ENCODE assay signal across 8 cellular contexts in the genomic region with DNA sequence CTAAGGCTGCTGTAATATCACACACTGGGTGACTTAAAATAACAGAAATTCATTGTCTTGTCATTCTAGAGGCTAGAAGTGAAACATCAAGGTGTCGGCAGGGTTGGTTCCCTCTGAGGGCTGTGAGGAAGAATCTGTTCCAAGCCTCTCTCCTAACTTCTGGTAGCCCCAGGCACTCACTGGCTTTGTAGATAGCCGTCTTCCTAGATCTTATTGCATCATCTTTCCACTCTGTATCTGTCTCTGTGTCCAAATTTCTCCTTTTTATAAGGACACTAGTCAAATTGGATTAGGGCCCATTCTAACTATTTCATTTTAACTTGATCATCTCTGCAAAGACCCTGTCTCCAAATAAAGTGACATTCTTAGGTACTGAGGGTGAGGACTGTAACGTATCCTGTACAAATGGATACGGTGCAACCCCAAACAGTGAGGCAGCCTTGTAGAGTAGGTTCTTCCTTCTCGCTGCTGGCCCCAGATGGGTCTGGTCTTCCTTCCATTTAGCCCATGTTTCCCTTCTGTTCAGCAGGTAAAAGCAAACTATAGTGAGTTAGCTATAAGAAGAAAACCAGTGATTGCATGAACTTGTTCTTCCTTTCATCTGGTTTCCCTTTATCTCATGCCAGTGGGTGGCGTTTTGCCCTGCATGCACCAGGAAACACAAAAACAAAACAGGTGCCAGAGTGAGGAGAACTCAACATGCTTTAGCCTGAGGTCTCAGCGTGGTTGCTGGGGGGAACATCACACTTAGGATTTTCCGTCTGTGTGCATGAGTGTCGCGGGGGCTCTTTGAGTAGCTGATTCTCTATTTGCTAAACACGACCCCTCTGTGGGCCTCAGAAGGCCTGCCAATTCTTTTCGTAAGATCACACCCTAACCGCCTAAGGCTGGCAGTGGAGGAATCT. TPM values are rescaled to one million over a fixed set of nuclear protein-coding genes. Genes with fewer than 3 reads are reported as not detected.
DNase-seq lines count a peak whose midpoint lies in the region; ATAC-seq and TF ChIP-seq lines count a peak whose summit lies in the region.

No MANE protein-coding gene starts in this region.

- H3K27ac ChIP-seq in stomach: peak overlapping the region in 4 of 5 donors; percentile 45 to 67 (median 48)

- H3K27me3 ChIP-seq in stomach: no peaks in the 10 kb centered on the region

- TF ChIP-seq POLR2A in stomach (IDR thresholded peaks at IDR 0.05): no peak

- DNase-seq in NCI-H2196 (lab: John Stamatoyannopoulos, UW; ENCODE audit: unreplicated experiment): peak; percentile 39
- DNase-seq in NCI-H2196 treated with DMSO at 0.1 percent for 48 hours (lab: John Stamatoyannopoulos, UW; ENCODE audit: unreplicated experiment): no peak
- DNase-seq in activated CD4-positive, alpha-beta T cell treated with anti-CD3 and anti-CD28 coated beads for 1 hour: peak; percentile 34
- peak; percentile 33 for DNase-seq in effector CD4-positive, alpha-beta T cell
- peak; percentile 80 for DNase-seq in stomach
- no peak for DNase-seq in foreskin melanocyte
- DNase-seq in retina: no peak

- no peak for TF ChIP-seq EP300 in stomach (IDR thresholded peaks at IDR 0.05)

- no peak overlapping the region for H3K4me3 ChIP-seq in stomach

- intact Hi-C loops in stomach (cut with DNase I; ENCODE audit: low total_unique reads): no loop called here

- ATAC-seq in GM19452 (IDR thresholded peaks at IDR 0.05; ENCODE audit: unreplicated experiment): no peak

- H3K9me3 ChIP-seq in stomach: no peaks in the 10 kb centered on the region

- peaks cover 21 to 36% (median 29%) of the 10 kb centered on the region in 4 donors for H3K4me1 ChIP-seq in stomach

- TF ChIP-seq CTCF in stomach (IDR thresholded peaks at IDR 0.05): peak in 1 of 7 experiments; percentile 6

- WGBS in stomach, 5 donors: 37 to 53% (median 44%) methylated on average over 13 of the region's 13 CpGs

- no peaks in the 10 kb centered on the region for H3K36me3 ChIP-seq in stomach

RNA-seq across cellular contexts. Expression of a gene that starts 19.5 kb away (rescaled TPM):
- total RNA-seq in stomach: 1 to 10 TPM in 3 of 5 donors, not detected in 2; 1.8 to 7.1 (median 3.6) TPM
- polyA plus RNA-seq in stomach: 1 to 10 TPM; 3.1 to 7.3 (median 5.9) TPM

Comparison
In these comparisons a context has a peak if more than half of its experiments do, and no peak if none do; other contexts are left out.
1. DNase-seq: peak in NCI-H2196 (single experiment), activated CD4-positive, alpha-beta T cell treated with anti-CD3 and anti-CD28 coated beads for 1 hour (single experiment), effector CD4-positive, alpha-beta T cell (single experiment) and stomach (single experiment); none in NCI-H2196 treated with DMSO at 0.1 percent for 48 hours (single experiment), foreskin melanocyte (single experiment) and retina (single experiment).